ENCODE assay signal across 9 cellular contexts in genomic region chr19:18110833-18111232, GRCh38. TPM values are rescaled to one million over a fixed set of nuclear protein-coding genes. Genes with fewer than 3 reads are reported as not detected.
A peak's percentile ranks its signal among the peaks of the same experiment; 100 is the strongest.
DNase-seq lines count a peak whose midpoint lies in the region; ATAC-seq and TF ChIP-seq lines count a peak whose summit lies in the region.
"Had no signal": no experiment of that assay in that cellular context is flagged by ENCODE, and none has a peak within 500 bp of the region (broad histone marks: within the 10 kb centered on the region; RNA-seq: fewer than 3 reads in every experiment).

No MANE protein-coding gene starts in this region.

- DNase-seq in DND-41 (no peak), Panc1 (ENCODE audit: low read depth, low spot score) (no peak), esophagus squamous epithelium (lab: John Stamatoyannopoulos, UW) (no peak), ecto neural progenitor cell (ENCODE audit: low spot score) (no peak), GM10248 (ENCODE audit: extremely low spot score) (no peak), AML-193 (lab: John Stamatoyannopoulos, UW) (no peak)

- H3K4me2 ChIP-seq in DND-41 (ENCODE audit: insufficient read depth, low read length): peak overlapping the region; percentile 92

- 32 to 72% methylated on average over 6 to 10 of the region's 10 CpGs for WGBS in esophagus squamous epithelium, 2 donors

- intact Hi-C loops in Panc1 (cut with micrococcal nuclease; ENCODE audit: unreplicated experiment): loop anchor here (10.0 kb wide), 1 partner anchor 54 kb away; no protein-coding TSS in a partner anchor
- intact Hi-C loops in esophagus squamous epithelium (cut with DNase I): loop anchor here (5.0 to 10.0 kb wide), 2 partner anchors 46 to 144 kb away; a partner anchor contains a TSS

- ATAC-seq in DND-41 (ENCODE audit: insufficient read depth, low read depth) (no peak), Panc1 (no peak), HG02610 (IDR thresholded peaks at IDR 0.05; ENCODE audit: unreplicated experiment) (no peak)

- H3K4me1 ChIP-seq in DND-41 (ENCODE audit: insufficient read depth, low read length): peaks cover 14% of the 10 kb centered on the region
- 0 out of 2 replicates have a peak, but pooled peaks cover 3% of the 10 kb centered on the region for H3K4me1 ChIP-seq in Panc1 (ENCODE audit: control insufficient read depth, insufficient read depth, low read length)
- H3K4me1 ChIP-seq in esophagus squamous epithelium: peaks cover 6 to 27% (median 21%) of the 10 kb centered on the region in 3 donors
- peaks cover 74 to 75% of the 10 kb centered on the region in 2 experiments for H3K4me1 ChIP-seq in neutrophil (ENCODE audit: control insufficient read depth in 1 of 2, insufficient read depth in 1 of 2, low read depth in 1 of 2, low read length in 1 of 2)

- no peak overlapping the region for H3K9ac ChIP-seq in DND-41 (ENCODE audit: low read depth, low read length)

- no peak overlapping the region for H3K27ac ChIP-seq in DND-41 (ENCODE audit: low read length)
- no peak overlapping the region for H3K27ac ChIP-seq in Panc1 (ENCODE audit: low read length)
- H3K27ac ChIP-seq in esophagus squamous epithelium: peak overlapping the region in 1 of 4 donors; percentile 41
- peak overlapping the region; percentile 98 for H3K27ac ChIP-seq in neutrophil

- POLR2A ChIA-PET in Panc1 (lab: Charles Lee) (interaction anchor here (0.6 kb wide), 1 partner anchor 171 kb away, joined by 3 read pairs; the partner anchor contains the start of gene JUND), GM10248 (lab: Yijun Ruan, JAX) (interaction anchor here (0.6 to 0.7 kb wide), 2 partner anchors 19 to 109 kb away, joined by 3 to 6 read pairs; no protein-coding TSS in a partner anchor)

- BruUV-seq in Panc1 (replicated peaks; lab: Mats Ljungman, UMichigan): no TSS peak

- no peaks in the 10 kb centered on the region for H4K20me1 ChIP-seq in DND-41 (ENCODE audit: insufficient read depth, low read length)

- no peak for TF ChIP-seq POLR2A in esophagus squamous epithelium (IDR thresholded peaks at IDR 0.05)

- H3K27me3 ChIP-seq in DND-41 (ENCODE audit: insufficient read depth, low read length, poor library complexity) (peaks cover 28% of the 10 kb centered on the region), Panc1 (ENCODE audit: control insufficient read depth, insufficient read depth, low read length) (no peaks in the 10 kb centered on the region), esophagus squamous epithelium (peaks cover 0 to 15% (median 0%) of the 10 kb centered on the region in 4 donors), neutrophil (no peaks in the 10 kb centered on the region)

- in situ Hi-C loops in Panc1 (cut with HindIII; ENCODE audit: low pct_unique_long_range_greater_than_20kb, low sequenced_read_pairs): no loop called here

- TF ChIP-seq CTCF in DND-41 (IDR thresholded peaks at IDR 0.05; ENCODE audit: borderline replicate concordance, extremely low read depth, low read length, poor library complexity, severe bottlenecking) (no peak), Panc1 (IDR thresholded peaks at IDR 0.05) (no peak), esophagus squamous epithelium (IDR thresholded peaks at IDR 0.05) (no peak), neutrophil (IDR thresholded peaks at IDR 0.05) (no peak), GM10248 (IDR thresholded peaks at IDR 0.05; ENCODE audit: control extremely low read depth, extremely low read depth, low read depth, missing control alignments) (no peak)

- CTCF ChIA-PET in Panc1 (lab: Charles Lee): interaction anchor here (0.6 kb wide), 1 partner anchor 30 kb away, joined by 8 read pairs; no protein-coding TSS in a partner anchor
- CTCF ChIA-PET in GM10248 (lab: Yijun Ruan, JAX): interaction anchor here (0.7 to 4.2 kb wide), 13 partner anchors 12 to 173 kb away, joined by 3 to 28 read pairs (median 5); partner anchors contain the start of genes MAST3 and PIK3R2

- H2AFZ ChIP-seq in DND-41 (ENCODE audit: low read depth, low read length): no peak overlapping the region

- H3K9me3 ChIP-seq in DND-41 (ENCODE audit: insufficient read depth, low read length, severe bottlenecking): no peaks in the 10 kb centered on the region
- no peaks in the 10 kb centered on the region for H3K9me3 ChIP-seq in Panc1 (ENCODE audit: control insufficient read depth, insufficient read depth, low read depth, low read length)
- no peaks in the 10 kb centered on the region for H3K9me3 ChIP-seq in esophagus squamous epithelium
- H3K9me3 ChIP-seq in neutrophil: no peaks in the 10 kb centered on the region

- no peaks in the 10 kb centered on the region for H3K79me2 ChIP-seq in DND-41 (ENCODE audit: insufficient read depth, low read length)

- H3K4me3 ChIP-seq in DND-41 (ENCODE audit: low read depth in 1 of 2, low read length in 2 of 2): no peak overlapping the region
- H3K4me3 ChIP-seq in Panc1 (ENCODE audit: low read depth in 2 of 2, low read length in 2 of 2): peak overlapping the region; percentile 57 to 63
- peak overlapping the region; percentile 46 to 76 (median 65) for H3K4me3 ChIP-seq in esophagus squamous epithelium
- peak overlapping the region; percentile 92 to 95 for H3K4me3 ChIP-seq in neutrophil (ENCODE audit: low read depth in 1 of 2, low read length in 1 of 2)

- H3K36me3 ChIP-seq in DND-41 (ENCODE audit: insufficient read depth, low read length) (no peaks in the 10 kb centered on the region), Panc1 (ENCODE audit: control insufficient read depth, insufficient read depth, low read length) (no peaks in the 10 kb centered on the region), esophagus squamous epithelium (no peaks in the 10 kb centered on the region), neutrophil (peaks cover 52% of the 10 kb centered on the region)

RNA-seq across cellular contexts. Expression of gene MAST3, which starts 13.3 kb away (rescaled TPM):
- total RNA-seq in Panc1 (2021; ENCODE audit: unreplicated experiment) (13.1 TPM), esophagus squamous epithelium (1 to 10 TPM; 2.3 to 4.8 (median 4.1) TPM)
- polyA plus RNA-seq in Panc1 (2012; ENCODE audit: insufficient read length): 12.5 TPM

RNA-seq across cellular contexts. Expression of gene IL12RB1, which starts 24.1 kb away (rescaled TPM):
- total RNA-seq in Panc1 (2021; ENCODE audit: unreplicated experiment): 0.36 TPM
- polyA plus RNA-seq in Panc1 (2012; ENCODE audit: insufficient read length): 0.10 TPM
- total RNA-seq in esophagus squamous epithelium: 1 to 10 TPM; 1.1 to 2.3 (median 1.9) TPM
- total RNA-seq: LHCN-M2 had no signal

RNA-seq across cellular contexts. Expression of gene PIK3R2, which starts 42.1 kb away (rescaled TPM):
- total RNA-seq in Panc1 (2021; ENCODE audit: unreplicated experiment): 37.6 TPM
- 67.7 TPM for polyA plus RNA-seq in Panc1 (2012; ENCODE audit: insufficient read length)
- 10 to 100 TPM; 20.4 to 42.1 (median 29.1) TPM for total RNA-seq in esophagus squamous epithelium

Comparison
In these comparisons a context has a peak if more than half of its experiments do, and no peak if none do; other contexts are left out.
1. H3K4me3 ChIP-seq: peak in Panc1 (2 of 2), esophagus squamous epithelium (4 of 4) and neutrophil (2 of 2); none in DND-41 (0 of 2).